8 cellular contexts compared by ENCODE assay signal in the genomic region with DNA sequence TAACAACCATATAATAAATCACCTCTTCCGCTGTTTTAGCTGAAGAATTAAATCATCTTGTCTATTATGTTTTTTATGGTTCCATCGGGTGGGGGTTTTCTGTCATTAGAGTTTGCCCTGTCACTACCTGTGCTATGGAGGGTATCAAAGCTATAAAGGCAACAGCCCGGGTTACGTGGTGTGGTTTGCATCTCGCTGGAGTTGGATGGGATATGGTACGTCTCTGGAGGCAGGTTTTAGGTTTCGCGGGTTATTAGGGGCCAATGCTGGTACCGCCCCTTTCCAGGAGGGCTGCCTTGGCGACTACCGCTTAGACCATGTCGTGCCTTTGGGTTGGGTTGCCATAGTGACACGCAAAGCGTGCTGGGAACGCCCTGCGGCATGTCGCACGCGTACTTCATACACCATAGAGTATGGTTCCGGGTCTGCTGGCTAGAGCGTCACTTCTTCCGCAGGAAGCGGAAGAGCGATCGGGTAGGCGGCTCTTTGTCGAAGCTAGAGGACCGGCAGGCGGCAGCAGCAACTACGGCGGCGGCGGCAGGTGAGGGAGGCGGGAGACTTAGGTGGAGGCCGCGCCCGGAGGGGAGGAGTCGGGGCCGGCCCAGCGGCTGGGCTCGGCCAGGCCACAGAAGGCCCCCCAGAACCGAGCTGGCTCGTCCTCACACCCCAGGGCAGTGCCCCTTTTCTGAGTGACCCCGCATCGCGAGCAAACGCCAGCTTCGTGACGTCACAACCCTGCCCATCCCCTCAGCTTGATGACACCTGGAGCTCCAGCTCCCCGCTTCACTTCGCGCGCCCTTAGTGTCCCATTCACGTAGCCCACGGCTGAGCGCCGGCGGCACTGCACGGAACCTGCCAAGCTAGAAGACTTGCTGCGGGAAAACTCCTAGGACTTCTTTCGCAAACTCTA. TPM values are rescaled to one million over a fixed set of nuclear protein-coding genes. Genes with fewer than 3 reads are reported as not detected.
DNase-seq lines count a peak whose midpoint lies in the region; ATAC-seq and TF ChIP-seq lines count a peak whose summit lies in the region.

Gene ZC3H10 (plus strand): TSS at position 489 of the 910 bp plus-strand sequence. CDS start 2,297 bp downstream, outside the sequence.

- no peaks in the 10 kb centered on the region for H3K27me3 Mint-ChIP-seq in chondrocyte (ENCODE audit: low read depth)

- ATAC-seq in GM19043 (IDR thresholded peaks at IDR 0.05; ENCODE audit: low read depth, unreplicated experiment) (peak; percentile 77), HG03378 (IDR thresholded peaks at IDR 0.05; ENCODE audit: unreplicated experiment) (peak; percentile 79)

- peaks cover 14% of the 10 kb centered on the region for H3K36me3 Mint-ChIP-seq in chondrocyte (ENCODE audit: low read depth)

- peak within 1 kb of the TSS; percentile 100 for H3K27ac Mint-ChIP-seq in chondrocyte (ENCODE audit: unreplicated experiment)

- H3K4me3 Mint-ChIP-seq in chondrocyte (ENCODE audit: unreplicated experiment), result peak within 1 kb of the TSS; percentile 89

- TF ChIP-seq CTCF in chondrocyte (IDR thresholded peaks at IDR 0.05), result peak; percentile 78

- DNase-seq in Ammon's horn (ENCODE audit: low spot score) (peak; percentile 98), NCI-H446 treated with DMSO at 0.1 percent for 48 hours (lab: John Stamatoyannopoulos, UW) (peak; percentile 99), chondrocyte (ENCODE audit: low spot score) (peak; percentile 99), kidney glomerular epithelial cell (lab: John Stamatoyannopoulos, UW) (peak; percentile 97)
- DNase-seq in activated CD4-positive, alpha-beta T cell treated with anti-CD3 and anti-CD28 coated beads for 1 hour, result peak; percentile 96
- DNase-seq in stimulated activated CD4-positive, alpha-beta T cell treated with anti-CD3 and anti-CD28 coated beads, Interleukin-1b, Interleukin-23, amount 100 ng/mL, for 1 hour (ENCODE audit: low read depth in 2 of 2), result peak; percentile 90 to 92

- H3K9me3 Mint-ChIP-seq in chondrocyte (ENCODE audit: low read depth), result no peaks in the 10 kb centered on the region

- peaks cover 33% of the 10 kb centered on the region for H3K4me1 Mint-ChIP-seq in chondrocyte (ENCODE audit: low read depth)

RNA-seq across cellular contexts. Expression of gene ZC3H10, which starts in this region (rescaled TPM):
- 5.0 to 11.2 TPM (median 8.0 TPM) in 3 replicates for total RNA-seq in chondrocyte

Comparison
In these comparisons a context has a peak if more than half of its experiments do, and no peak if none do; other contexts are left out.
1. Peak in every context shown above with its lines: DNase-seq and ATAC-seq.